In the genomic region with DNA sequence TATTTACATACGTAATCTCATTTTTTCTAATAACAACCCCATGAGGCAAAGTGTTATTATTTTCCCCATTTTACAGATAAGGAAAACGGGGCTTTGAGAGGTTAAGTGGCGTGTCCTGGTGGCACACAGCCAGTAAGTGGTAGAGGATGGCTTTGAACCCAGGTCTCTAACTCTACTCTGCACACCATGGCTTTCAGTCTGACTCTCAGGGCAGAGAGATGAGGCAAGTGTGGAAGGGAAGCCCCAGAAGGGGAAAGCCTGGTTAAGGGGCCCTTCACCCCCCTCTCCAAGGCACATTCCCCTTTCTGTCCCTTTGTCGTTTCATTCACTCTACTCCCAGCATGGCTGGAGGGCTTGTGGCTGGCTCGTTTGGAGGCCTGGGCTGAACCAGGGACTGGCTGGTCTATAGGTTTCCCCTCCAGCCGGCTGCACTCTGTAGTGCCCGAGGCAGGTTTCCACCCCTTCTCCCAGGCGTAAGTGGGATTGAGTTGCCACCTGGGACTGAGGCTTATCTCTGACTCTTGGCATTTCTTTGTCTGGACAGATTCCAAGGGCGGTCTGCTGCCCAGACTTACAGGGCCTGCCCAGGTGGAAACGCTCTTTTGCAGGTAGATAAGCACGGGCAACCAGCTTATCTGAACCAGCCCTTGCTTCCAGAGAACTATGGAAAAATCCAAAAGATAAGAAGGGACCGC, we compare ENCODE assay signal across 9 cellular contexts. TPM values are rescaled to one million over a fixed set of nuclear protein-coding genes. Genes with fewer than 3 reads are reported as not detected.
A peak's percentile ranks its signal among the peaks of the same experiment; 100 is the strongest.
DNase-seq lines count a peak whose midpoint lies in the region; ATAC-seq and TF ChIP-seq lines count a peak whose summit lies in the region.
"Had no signal": no experiment of that assay in that cellular context is flagged by ENCODE, and none has a peak within 500 bp of the region (broad histone marks: within the 10 kb centered on the region; RNA-seq: fewer than 3 reads in every experiment).

No MANE protein-coding gene starts in this region.

- intact Hi-C loops in activated B cell treated with CpG ODN at 0.5 μM for 24 hours (cut with micrococcal nuclease), result no loop called here
- intact Hi-C loops in left lung (cut with DNase I), result no loop called here
- intact Hi-C loops in thyroid gland (cut with DNase I), result no loop called here

- H3K27me3 Mint-ChIP-seq in activated T-cell treated with anti-CD3 and anti-CD28 coated beads, Interleukin-2, amount 50 U/mL, for 72 hours (ENCODE audit: low read depth), result no peaks in the 10 kb centered on the region
- H3K27me3 Mint-ChIP-seq in activated B cell treated with CpG ODN at 0.5 μM for 24 hours, result no peaks in the 10 kb centered on the region

- no peak overlapping the region for H3K4me3 Mint-ChIP-seq in activated T-cell treated with anti-CD3 and anti-CD28 coated beads, Interleukin-2, amount 50 U/mL, for 72 hours
- peak overlapping the region; percentile 71 for H3K4me3 Mint-ChIP-seq in activated B cell treated with CpG ODN at 0.5 μM for 24 hours

- H3K27ac Mint-ChIP-seq in activated T-cell treated with anti-CD3 and anti-CD28 coated beads, Interleukin-2, amount 50 U/mL, for 72 hours, result no peak overlapping the region
- peak overlapping the region; percentile 95 for H3K27ac Mint-ChIP-seq in activated B cell treated with CpG ODN at 0.5 μM for 24 hours

- CTCF ChIA-PET in activated B cell treated with CpG ODN at 0.5 μM for 24 hours (lab: Charles Lee), result interaction anchor here (1.0 to 9.9 kb wide), 4 partner anchors 10 to 36 kb away, joined by 3 to 130 read pairs (median 6); no protein-coding TSS in a partner anchor

- no peak for TF ChIP-seq POLR2A in thyroid gland (IDR thresholded peaks at IDR 0.05)

- POLR2A ChIA-PET in activated B cell treated with CpG ODN at 0.5 μM for 24 hours (lab: Charles Lee), result interaction anchor here (0.6 to 7.3 kb wide), 8 partner anchors 9 to 139 kb away, joined by 5 to 144 read pairs (median 20); partner anchors contain the start of genes CIB1, GDPGP1 and SEMA4B

- H3K27ac ChIP-seq in left lung (peak overlapping the region; percentile 53 to 78), thyroid gland (peak overlapping the region; percentile 82 to 95 (median 85))
- H3K27ac ChIP-seq: HL-60 had no signal

- peak in 1 of 2 donors; percentile 23 for DNase-seq in activated T-cell treated with anti-CD3 and anti-CD28 coated beads, Interleukin-2, amount 50 U/mL, for 72 hours
- DNase-seq in activated T-cell treated with anti-CD3 and anti-CD28 coated beads, Interleukin-2, amount 50 U/mL, for 48 hours, result no peak
- DNase-seq in activated B cell treated with CpG ODN at 0.5 μM for 24 hours, result no peak
- peak in 1 of 2 donors; percentile 74 for DNase-seq in left lung
- peak; percentile 90 to 91 for DNase-seq in thyroid gland
- DNase-seq in putamen (ENCODE audit: low spot score), result no peak

- no peaks in the 10 kb centered on the region for H3K36me3 Mint-ChIP-seq in activated T-cell treated with anti-CD3 and anti-CD28 coated beads, Interleukin-2, amount 50 U/mL, for 72 hours (ENCODE audit: insufficient read depth in 2 of 2)
- H3K36me3 Mint-ChIP-seq in activated B cell treated with CpG ODN at 0.5 μM for 24 hours (ENCODE audit: low read depth), result peaks cover 45% of the 10 kb centered on the region

- peaks cover 27 to 61% of the 10 kb centered on the region in 2 donors for H3K4me1 ChIP-seq in left lung
- peaks cover 61 to 73% of the 10 kb centered on the region in 2 donors for H3K4me1 ChIP-seq in thyroid gland

- WGBS in thyroid gland, 2 donors, result 29 to 38% methylated on average over 9 to 12 of the region's 12 CpGs

- H3K4me3 ChIP-seq in left lung (no peak overlapping the region), thyroid gland (replicated peaks in 1 of 3) (no peak overlapping the region)

- H3K9me3 ChIP-seq in left lung (no peaks in the 10 kb centered on the region), thyroid gland (no peaks in the 10 kb centered on the region)

- no peaks in the 10 kb centered on the region for H3K9me3 Mint-ChIP-seq in activated T-cell treated with anti-CD3 and anti-CD28 coated beads, Interleukin-2, amount 50 U/mL, for 72 hours
- no peaks in the 10 kb centered on the region for H3K9me3 Mint-ChIP-seq in activated B cell treated with CpG ODN at 0.5 μM for 24 hours

- TF ChIP-seq CTCF in activated B cell treated with CpG ODN at 0.5 μM for 24 hours (IDR thresholded peaks at IDR 0.05) (no peak), left lung (IDR thresholded peaks at IDR 0.05) (no peak), thyroid gland (IDR thresholded peaks at IDR 0.05) (no peak)

- peak; percentile 35 to 59 for ATAC-seq in activated T-cell treated with anti-CD3 and anti-CD28 coated beads, Interleukin-2, amount 50 U/mL, for 72 hours (replicated peaks in 1 of 2)
- peak; percentile 3 for ATAC-seq in activated B cell treated with CpG ODN at 0.5 μM for 24 hours (ENCODE audit: low read depth)
- ATAC-seq in left lung, result peak; percentile 80
- ATAC-seq in GM18502 (IDR thresholded peaks at IDR 0.05; ENCODE audit: poor library complexity, unreplicated experiment), result no peak
- ATAC-seq in GM21619 (IDR thresholded peaks at IDR 0.05; ENCODE audit: unreplicated experiment), result no peak

- H3K4me1 Mint-ChIP-seq in activated T-cell treated with anti-CD3 and anti-CD28 coated beads, Interleukin-2, amount 50 U/mL, for 72 hours (ENCODE audit: low read depth), result peaks cover 30% of the 10 kb centered on the region
- peaks cover 97% of the 10 kb centered on the region for H3K4me1 Mint-ChIP-seq in activated B cell treated with CpG ODN at 0.5 μM for 24 hours

- H3K36me3 ChIP-seq in left lung (peaks cover 0 to 29% of the 10 kb centered on the region in 2 donors), thyroid gland (peaks cover 0 to 8% of the 10 kb centered on the region in 2 donors)

- H3K27me3 ChIP-seq in left lung, result no peaks in the 10 kb centered on the region
- H3K27me3 ChIP-seq in thyroid gland, result no peaks in the 10 kb centered on the region

RNA-seq across cellular contexts. Expression of gene SEMA4B, which starts 12.1 kb away (rescaled TPM):
- total RNA-seq in activated T-cell treated with anti-CD3 and anti-CD28 coated beads, Interleukin-2, amount 50 U/mL, for 72 hours, result 10 to 100 TPM; 14.2 to 15.5 TPM
- total RNA-seq in activated B cell treated with CpG ODN at 0.5 μM for 24 hours, result 68.1 and 85.1 TPM in 2 replicates
- total RNA-seq in left lung, result 10 to 100 TPM; 41.3 to 66.7 TPM
- 100 to 1,000 TPM in 1 of 4 donors, 10 to 100 TPM in 3; 49.5 to 163 (median 69.9) TPM for total RNA-seq in thyroid gland

RNA-seq across cellular contexts. Expression of gene CIB1, which starts 20.5 kb away (rescaled TPM):
- total RNA-seq in activated T-cell treated with anti-CD3 and anti-CD28 coated beads, Interleukin-2, amount 50 U/mL, for 72 hours, result 100 to 1,000 TPM; 135 to 136 TPM
- total RNA-seq in activated B cell treated with CpG ODN at 0.5 μM for 24 hours, result 96.6 and 105 TPM in 2 replicates
- 10 to 100 TPM; 76.2 to 84.6 TPM for total RNA-seq in left lung
- total RNA-seq in thyroid gland, result 10 to 100 TPM; 24.3 to 90.0 (median 30.8) TPM

RNA-seq across cellular contexts. Expression of gene GDPGP1, which starts 20.7 kb away (rescaled TPM):
- 1 to 10 TPM; 5.8 to 7.0 TPM for total RNA-seq in activated T-cell treated with anti-CD3 and anti-CD28 coated beads, Interleukin-2, amount 50 U/mL, for 72 hours
- total RNA-seq in activated B cell treated with CpG ODN at 0.5 μM for 24 hours (6.1 and 6.2 TPM in 2 replicates), left lung (1 to 10 TPM; 8.4 to 8.6 TPM), thyroid gland (10 to 100 TPM in 2 of 4 donors, 1 to 10 TPM in 2; 7.1 to 28.1 (median 13.6) TPM)

RNA-seq across cellular contexts. Expression of gene TTLL13, which starts 36.1 kb away (rescaled TPM):
- 1 to 10 TPM in 1 of 2 donors, under 1 TPM in 1; 0.24 to 1.9 TPM for total RNA-seq in activated T-cell treated with anti-CD3 and anti-CD28 coated beads, Interleukin-2, amount 50 U/mL, for 72 hours
- 0.49 and 2.2 TPM in 2 replicates for total RNA-seq in activated B cell treated with CpG ODN at 0.5 μM for 24 hours
- under 1 TPM in 1 of 2 donors, not detected in 1; 0.26 TPM for total RNA-seq in left lung
- total RNA-seq in thyroid gland, result under 1 TPM in 2 of 4 donors, not detected in 2; 0.13 to 0.22 TPM

RNA-seq across cellular contexts. Expression of gene NGRN, which starts 52.2 kb away (rescaled TPM):
- 10 to 100 TPM; 38.0 to 38.9 TPM for total RNA-seq in activated T-cell treated with anti-CD3 and anti-CD28 coated beads, Interleukin-2, amount 50 U/mL, for 72 hours
- total RNA-seq in activated B cell treated with CpG ODN at 0.5 μM for 24 hours, result 32.8 and 34.1 TPM in 2 replicates
- total RNA-seq in left lung, result 10 to 100 TPM; 73.1 to 81.9 TPM
- 100 to 1,000 TPM in 1 of 4 donors, 10 to 100 TPM in 3; 80.7 to 159 (median 96.4) TPM for total RNA-seq in thyroid gland

Comparison
In these comparisons a context has a peak if more than half of its experiments do, and no peak if none do; other contexts are left out.
1. ATAC-seq: peak in activated T-cell treated with anti-CD3 and anti-CD28 coated beads, Interleukin-2, amount 50 U/mL, for 72 hours (2 of 2), activated B cell treated with CpG ODN at 0.5 μM for 24 hours (single experiment) and left lung (single experiment); none in GM18502 (single experiment) and GM21619 (single experiment).
2. DNase-seq: peak in thyroid gland (2 of 2); none in activated T-cell treated with anti-CD3 and anti-CD28 coated beads, Interleukin-2, amount 50 U/mL, for 48 hours (0 of 2), activated B cell treated with CpG ODN at 0.5 μM for 24 hours (single experiment) and putamen (single experiment).